In genomic region chr2:224958873-224959272, GRCh38 we compare ENCODE assay signal across 13 cellular contexts.
DNase-seq lines count a peak whose midpoint lies in the region; ATAC-seq and TF ChIP-seq lines count a peak whose summit lies in the region.
"Had no signal": no experiment of that assay in that cellular context is flagged by ENCODE, and none has a peak within 500 bp of the region (broad histone marks: within the 10 kb centered on the region; RNA-seq: fewer than 3 reads in every experiment).

No MANE protein-coding gene starts in this region.

- H3K4me3 Mint-ChIP-seq in CD4-positive, alpha-beta T cell: no peak overlapping the region
- no peak overlapping the region for H3K4me3 Mint-ChIP-seq in neural progenitor cell

- no peaks in the 10 kb centered on the region for H3K27me3 ChIP-seq in CD4-positive, alpha-beta T cell (ENCODE audit: control insufficient read depth, insufficient read depth, low read length)
- H3K27me3 ChIP-seq in MM.1S (replicated peaks; ENCODE audit: insufficient read depth, low read length) (no peaks in the 10 kb centered on the region), neural progenitor cell (no peaks in the 10 kb centered on the region), uterus (no peaks in the 10 kb centered on the region)
- H3K27me3 ChIP-seq: right lobe of liver had no signal

- H3K4me1 ChIP-seq in MM.1S (ENCODE audit: low read length) (peaks cover 24% of the 10 kb centered on the region), neural progenitor cell (peaks cover 13% of the 10 kb centered on the region), uterus (no peaks in the 10 kb centered on the region)
- H3K4me1 ChIP-seq: Caco-2, right lobe of liver had no signal

- H3K9me3 Mint-ChIP-seq in CD4-positive, alpha-beta T cell: no peaks in the 10 kb centered on the region
- H3K9me3 Mint-ChIP-seq in neural progenitor cell: peaks cover 6% of the 10 kb centered on the region

- H3K36me3 Mint-ChIP-seq in CD4-positive, alpha-beta T cell (ENCODE audit: low read depth): peaks cover 49% of the 10 kb centered on the region
- peaks cover 6% of the 10 kb centered on the region for H3K36me3 Mint-ChIP-seq in neural progenitor cell

- in situ Hi-C loops in GM13977 (cut with MboI; ENCODE audit: low pct_unique_long_range_greater_than_20kb, low sequenced_read_pairs, unreplicated experiment): no loop called here

- peaks cover 82% of the 10 kb centered on the region for H3K4me1 Mint-ChIP-seq in CD4-positive, alpha-beta T cell (ENCODE audit: low read depth)
- H3K4me1 Mint-ChIP-seq in neural progenitor cell: peaks cover 26% of the 10 kb centered on the region

- no peaks in the 10 kb centered on the region for H3K36me3 ChIP-seq in MM.1S (replicated peaks; ENCODE audit: insufficient read depth, low read length)
- H3K36me3 ChIP-seq in neural progenitor cell: no peaks in the 10 kb centered on the region
- no peaks in the 10 kb centered on the region for H3K36me3 ChIP-seq in uterus
- H3K36me3 ChIP-seq: right lobe of liver had no signal

- intact Hi-C loops in CD4-positive, alpha-beta T cell (cut with DNase I, micrococcal nuclease): no loop called here
- intact Hi-C loops in uterus (cut with DNase I; ENCODE audit: low total_unique reads): no loop called here

- CTCF ChIA-PET in CD4-positive, alpha-beta T cell (lab: Charles Lee): interaction anchor here (0.9 kb wide), 1 partner anchor 19 kb away, joined by 3 read pairs; no protein-coding TSS in a partner anchor

- H4K20me1 ChIP-seq in MM.1S (ENCODE audit: insufficient read depth, low read length): no peaks in the 10 kb centered on the region
- no peaks in the 10 kb centered on the region for H4K20me1 ChIP-seq in neural progenitor cell (ENCODE audit: low read depth)

- no peak for TF ChIP-seq CTCF in CD4-positive, alpha-beta T cell (IDR thresholded peaks at IDR 0.05)
- TF ChIP-seq CTCF in MM.1S (IDR thresholded peaks at IDR 0.05; ENCODE audit: low read length) (no peak), neural progenitor cell (IDR thresholded peaks at IDR 0.05) (no peak), uterus (IDR thresholded peaks at IDR 0.05) (no peak), GM13977 (IDR thresholded peaks at IDR 0.05; ENCODE audit: extremely low read depth, insufficient read depth, missing control alignments) (no peak)

- no peaks in the 10 kb centered on the region for H3K9me3 ChIP-seq in CD4-positive, alpha-beta T cell (ENCODE audit: control insufficient read depth, low read length)
- H3K9me3 ChIP-seq in MM.1S (replicated peaks; ENCODE audit: insufficient read depth, low read length) (no peaks in the 10 kb centered on the region), neural progenitor cell (ENCODE audit: low read depth) (no peaks in the 10 kb centered on the region), uterus (no peaks in the 10 kb centered on the region)
- H3K9me3 ChIP-seq: Caco-2, right lobe of liver had no signal

- peaks cover 11% of the 10 kb centered on the region for H3F3A ChIP-seq in MM.1S (ENCODE audit: insufficient read depth, low read length)
- H3F3A ChIP-seq in neural progenitor cell (ENCODE audit: low read depth): no peaks in the 10 kb centered on the region

- H3K4me2 ChIP-seq in MM.1S (ENCODE audit: low read depth, low read length): peak overlapping the region; percentile 82
- H3K4me2 ChIP-seq in neural progenitor cell: peak overlapping the region; percentile 54

- POLR2A ChIA-PET in CD4-positive, alpha-beta T cell (lab: Charles Lee): interaction anchor here (0.9 to 2.9 kb wide), 2 partner anchors 12 to 31 kb away, joined by 3 to 7 read pairs; no protein-coding TSS in a partner anchor

- H2AFZ ChIP-seq in MM.1S (ENCODE audit: low read length): no peak overlapping the region
- H2AFZ ChIP-seq in neural progenitor cell (replicated peaks): no peak overlapping the region

- H3K9ac ChIP-seq in MM.1S (ENCODE audit: low read length): no peak overlapping the region
- H3K9ac ChIP-seq in neural progenitor cell: no peak overlapping the region

- DNase-seq in CD4-positive, alpha-beta T cell: no peak
- DNase-seq in MM.1S: no peak
- DNase-seq in cerebellar cortex (ENCODE audit: low spot score): peak; percentile 33
- no peak for DNase-seq in neural progenitor cell (ENCODE audit: low spot score)
- no peak for DNase-seq in NCI-H1694 treated with DMSO at 0.1 percent for 48 hours (lab: John Stamatoyannopoulos, UW)
- no peak for DNase-seq in uterus
- no peak for DNase-seq in GM13977 (ENCODE audit: low spot score)
- DNase-seq: Caco-2, caudate nucleus, erythroblast, NCI-H524 treated with DMSO at 0.1 percent for 48 hours, right lobe of liver had no signal

- no peak for ATAC-seq in CD4-positive, alpha-beta T cell (ENCODE audit: poor library complexity)
- ATAC-seq: right lobe of liver, Right ventricle myocardium inferior had no signal

- H3K4me3 ChIP-seq in MM.1S (ENCODE audit: low read length) (no peak overlapping the region), neural progenitor cell (no peak overlapping the region), uterus (no peak overlapping the region)
- H3K4me3 ChIP-seq: right lobe of liver had no signal

- no peak for TF ChIP-seq POLR2A in uterus (IDR thresholded peaks at IDR 0.05)

- no peaks in the 10 kb centered on the region for H3K27me3 Mint-ChIP-seq in CD4-positive, alpha-beta T cell
- peaks cover 2% of the 10 kb centered on the region for H3K27me3 Mint-ChIP-seq in neural progenitor cell (ENCODE audit: insufficient read depth, low read depth)

- H3K27ac ChIP-seq in CD4-positive, alpha-beta T cell (ENCODE audit: low read depth, low read length): no peak overlapping the region
- H3K27ac ChIP-seq in MM.1S (ENCODE audit: low read length) (no peak overlapping the region), neural progenitor cell (no peak overlapping the region), uterus (no peak overlapping the region)
- H3K27ac ChIP-seq: right lobe of liver had no signal

- H3K27ac Mint-ChIP-seq in CD4-positive, alpha-beta T cell: peak overlapping the region; percentile 84
- H3K27ac Mint-ChIP-seq in neural progenitor cell: peak overlapping the region; percentile 30

- H3K79me2 ChIP-seq in MM.1S (ENCODE audit: low read length) (peaks cover 45% of the 10 kb centered on the region), neural progenitor cell (ENCODE audit: low read depth) (no peaks in the 10 kb centered on the region)

- no peaks in the 10 kb centered on the region for H3K9me2 ChIP-seq in MM.1S (replicated peaks; ENCODE audit: insufficient read depth, low read length)
